In genomic region chr15:58528197-58528870, GRCh38 we compare ENCODE assay signal across 16 cellular contexts.
A peak's percentile ranks its signal among the peaks of the same experiment; 100 is the strongest.
DNase-seq lines count a peak whose midpoint lies in the region; ATAC-seq, FAIRE-seq and TF ChIP-seq lines count a peak whose summit lies in the region.
"Had no signal": no experiment of that assay in that cellular context is flagged by ENCODE, and none has a peak within 500 bp of the region (broad histone marks: within the 10 kb centered on the region; RNA-seq: fewer than 3 reads in every experiment).

No MANE protein-coding gene starts in this region.

- no peak overlapping the region; the same call in 1 of the 2 replicates for H3K9ac ChIP-seq in HepG2 (ENCODE audit: insufficient read depth, low read depth, low read length)

- no TSS peak for BruUV-seq in HepG2 (replicated peaks; lab: Mats Ljungman, UMichigan)

- no peak for TF ChIP-seq POLR2A in HepG2 (IDR thresholded peaks at IDR 0.05; ENCODE audit: insufficient read depth in 1 of 2, low read depth in 2 of 2, low read length in 2 of 2)

- H3K27me3 ChIP-seq in HepG2 (ENCODE audit: control insufficient read depth in 1 of 2, insufficient read depth in 2 of 2, low read length in 2 of 2), result no peaks in the 10 kb centered on the region
- H3K27me3 ChIP-seq: sigmoid colon had no signal

- no peaks in the 10 kb centered on the region for H3K9me3 ChIP-seq in HepG2 (ENCODE audit: low read length)
- H3K9me3 ChIP-seq: sigmoid colon had no signal

- H3K9me3 Mint-ChIP-seq in type B pancreatic cell, result peaks cover 4% of the 10 kb centered on the region
- H3K9me3 Mint-ChIP-seq: memory B cell had no signal

- no peaks in the 10 kb centered on the region for H3K27me3 Mint-ChIP-seq in type B pancreatic cell

- intact Hi-C loops in HepG2 (cut with micrococcal nuclease; ENCODE audit: unreplicated experiment), result loop anchor here (5.0 kb wide), 1 partner anchor 61 kb away; no protein-coding TSS in a partner anchor

- in situ Hi-C loops in HepG2 (cut with HindIII; ENCODE audit: extremely low pct_ligation_motif_present, low pct_unique_long_range_greater_than_20kb), result loop anchor here (10.0 kb wide), 1 partner anchor 54 kb away; no protein-coding TSS in a partner anchor

- H3K4me3 Mint-ChIP-seq in type B pancreatic cell, result peak overlapping the region; percentile 55
- H3K4me3 Mint-ChIP-seq: memory B cell had no signal

- no peak overlapping the region for H2AFZ ChIP-seq in HepG2 (ENCODE audit: low read length)

- no peak for TF ChIP-seq CTCF in fibroblast of mammary gland (conservative IDR thresholded peaks at IDR 0.05; ENCODE audit: control insufficient read depth, insufficient read depth, low read depth, low read length)
- TF ChIP-seq CTCF in HepG2 (CRISPR knock-in tag; IDR thresholded peaks at IDR 0.05), result no peak
- no peak for TF ChIP-seq CTCF in type B pancreatic cell (conservative IDR thresholded peaks at IDR 0.05)

- H3K4me3 ChIP-seq in fibroblast of mammary gland (ENCODE audit: control insufficient read depth, low read depth, low read length) (no peak overlapping the region), HepG2 (replicated peaks in 1 of 3; ENCODE audit: insufficient read depth in 1 of 3, low read depth in 2 of 3, low read length in 3 of 3) (peak overlapping the region in 1 of 3 experiments; percentile 47; a peak in 1 of 6 replicates)
- H3K4me3 ChIP-seq: sigmoid colon had no signal

- H3K36me3 Mint-ChIP-seq in type B pancreatic cell, result no peaks in the 10 kb centered on the region
- H3K36me3 Mint-ChIP-seq: memory B cell had no signal

- CTCF ChIA-PET in HepG2 (lab: Yijun Ruan, JAX; ENCODE audit: low intra/inter-chr PET ratio, low total read pairs), result no interaction called here

- TF ChIP-seq EP300 in HepG2 (IDR thresholded peaks at IDR 0.05; ENCODE audit: low read depth in 2 of 2, low read length in 2 of 2), result peak in 1 of 2 experiments; percentile 61; a peak in 1 of 4 replicates
- no peak for TF ChIP-seq EP300 in HepG2 (CRISPR knock-in tag; IDR thresholded peaks at IDR 0.05; ENCODE audit: borderline replicate concordance)

- DNase-seq in NCI-H82 (lab: John Stamatoyannopoulos, UW) (peak; percentile 59), NCI-H82 treated with DMSO at 0.1 percent for 48 hours (lab: John Stamatoyannopoulos, UW; ENCODE audit: unreplicated experiment) (no peak), fibroblast of mammary gland (ENCODE audit: low read depth) (peak; percentile 40), HepG2 (ENCODE audit: low spot score) (peak; percentile 89), type B pancreatic cell (ENCODE audit: extremely low spot score, unreplicated experiment) (no peak), ureter (ENCODE audit: low spot score) (no peak), NOMO-1 treated with dmso at 0.1 percent for 144 hours (lab: John Stamatoyannopoulos, UW; ENCODE audit: unreplicated experiment) (no peak)
- DNase-seq in activated CD4-positive, alpha-beta T cell treated with anti-CD3 and anti-CD28 coated beads, Interleukin-2, amount 50 U/mL, for 4 hours, result no peak
- DNase-seq: 8988T; central memory CD4-positive, alpha-beta T cell; foreskin melanocyte; NCI-H2081; OCI-M1; sigmoid colon; T1000 had no signal

- H3K4me1 ChIP-seq in HepG2 (ENCODE audit: insufficient read depth, low read length), result peaks cover 61% of the 10 kb centered on the region

- peak; percentile 89 for FAIRE-seq in HepG2 (lab: Jason Lieb, UNC)

- H4K20me1 ChIP-seq in HepG2 (ENCODE audit: insufficient read depth, low read length), result no peaks in the 10 kb centered on the region

- POLR2A ChIA-PET in HepG2 (lab: Yijun Ruan, JAX), result interaction anchor here (0.8 to 3.8 kb wide), 12 partner anchors 13 to 242 kb away, joined by 3 to 34 read pairs (median 6); partner anchors contain the start of genes ADAM10 and MINDY2

- H3K4me2 ChIP-seq in HepG2 (ENCODE audit: low read depth, low read length), result peak overlapping the region; percentile 65

- peak overlapping the region; percentile 73 for H3K27ac Mint-ChIP-seq in type B pancreatic cell
- H3K27ac Mint-ChIP-seq: memory B cell had no signal

- H3K27ac ChIP-seq in HepG2 (ENCODE audit: extremely low read length, insufficient read depth, low read length), result peak overlapping the region; percentile 78

- H3K79me2 ChIP-seq in HepG2 (ENCODE audit: insufficient read depth, low read length), result no peaks in the 10 kb centered on the region

- peak; percentile 92 for ATAC-seq in HepG2

- TF ChIP-seq RAD21 in HepG2 (CRISPR knock-in tag; IDR thresholded peaks at IDR 0.05), result no peak; the same call in 1 of the 2 replicates

- WGBS in HepG2 (ENCODE audit: low lambda C conversion rate), result 40% methylated on average over 11 of the region's 12 CpGs

- no peaks in the 10 kb centered on the region; a peak in 1 of 5 replicates for H3K36me3 ChIP-seq in HepG2 (replicated peaks in 1 of 2; ENCODE audit: control insufficient read depth in 1 of 2, insufficient read depth in 2 of 2, low read length in 2 of 2)
- H3K36me3 ChIP-seq: sigmoid colon had no signal

- H3K4me1 Mint-ChIP-seq in type B pancreatic cell (ENCODE audit: unreplicated experiment), result peaks cover 16% of the 10 kb centered on the region
- H3K4me1 Mint-ChIP-seq: memory B cell had no signal

TF ChIP-seq in HepG2, 621 proteins besides CTCF, POLR2A, EP300 and RAD21 (continues in another document):
- no peak for TF ChIP-seq MXD4 (CRISPR knock-in tag; IDR thresholded peaks at IDR 0.05)
- TF ChIP-seq MLLT10 (CRISPR knock-in tag; IDR thresholded peaks at IDR 0.05), result no peak
- TF ChIP-seq ZNF75D (CRISPR knock-in tag; IDR thresholded peaks at IDR 0.05; ENCODE audit: borderline replicate concordance), result no peak
- no peak for TF ChIP-seq POLR2AphosphoS2 (IDR thresholded peaks at IDR 0.05; ENCODE audit: low read depth, low read length)
- no peak for TF ChIP-seq ZNF878 (CRISPR knock-in tag; IDR thresholded peaks at IDR 0.05)
- no peak for TF ChIP-seq DRAP1 (CRISPR knock-in tag; IDR thresholded peaks at IDR 0.05)
- 0 out of 2 replicates have a peak, but pooled peaks have one; percentile 25 for TF ChIP-seq NFAT5 (CRISPR knock-in tag; IDR thresholded peaks at IDR 0.05)
- peak; percentile 76; the same call in 1 of the 2 replicates for TF ChIP-seq HNF1B (CRISPR knock-in tag; IDR thresholded peaks at IDR 0.05)
- TF ChIP-seq ZFP36L1 (CRISPR knock-in tag; IDR thresholded peaks at IDR 0.05), result no peak
- TF ChIP-seq ZNF737 (CRISPR knock-in tag; IDR thresholded peaks at IDR 0.05; ENCODE audit: borderline replicate concordance), result no peak

Comparison
In these comparisons a context has a peak if more than half of its experiments do, and no peak if none do; other contexts are left out.
1. DNase-seq: peak in NCI-H82 (single experiment), fibroblast of mammary gland (single experiment) and HepG2 (single experiment); none in NCI-H82 treated with DMSO at 0.1 percent for 48 hours (single experiment), type B pancreatic cell (single experiment), activated CD4-positive, alpha-beta T cell treated with anti-CD3 and anti-CD28 coated beads, Interleukin-2, amount 50 U/mL, for 4 hours (0 of 2), ureter (single experiment) and NOMO-1 treated with dmso at 0.1 percent for 144 hours (single experiment).